22 cellular contexts compared by ENCODE assay signal in the genomic region with DNA sequence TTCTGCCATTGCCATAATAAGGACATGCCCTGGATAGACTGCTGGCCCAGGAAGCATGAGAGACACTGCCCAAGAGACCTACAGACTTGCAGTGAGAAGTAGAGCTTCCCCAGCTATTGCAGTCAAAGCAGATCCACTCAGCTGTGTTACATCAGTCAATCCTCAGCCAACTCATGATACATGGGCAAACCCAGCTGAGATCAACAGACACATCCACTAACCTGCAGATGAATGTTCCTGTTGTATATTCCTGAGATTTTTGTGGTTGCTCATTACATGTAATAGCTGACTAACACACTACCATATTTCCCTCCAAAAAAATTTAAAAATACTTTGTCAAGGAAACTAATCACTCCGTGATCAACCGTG.
DNase-seq lines count a peak whose midpoint lies in the region; ATAC-seq and TF ChIP-seq lines count a peak whose summit lies in the region.
"Had no signal": no experiment of that assay in that cellular context is flagged by ENCODE, and none has a peak within 500 bp of the region (broad histone marks: within the 10 kb centered on the region; RNA-seq: fewer than 3 reads in every experiment).

No MANE protein-coding gene starts in this region.

- H3K4me3 ChIP-seq in fibroblast of lung (replicated peaks in 1 of 4; ENCODE audit: control extremely low read depth in 1 of 4, insufficient read depth in 1 of 4, low read depth in 3 of 4, low read length in 4 of 4) (no peak overlapping the region), osteoblast (ENCODE audit: insufficient read depth, low read length) (no peak overlapping the region)
- H3K4me3 ChIP-seq: BLaER1, lung, skin epidermis had no signal

- H3K9me3 Mint-ChIP-seq in activated T-cell treated with anti-CD3 and anti-CD28 coated beads, Interleukin-2, amount 50 U/mL, for 24 hours = no peaks in the 10 kb centered on the region
- H3K9me3 Mint-ChIP-seq: activated T-helper 17 cell treated with anti-CD3 and anti-CD28 coated beads, Interleukin-2, amount 50 U/mL, for 72 hours; T-cell had no signal

- no peaks in the 10 kb centered on the region for H3K4me1 Mint-ChIP-seq in activated T-cell treated with anti-CD3 and anti-CD28 coated beads, Interleukin-2, amount 50 U/mL, for 24 hours (ENCODE audit: low read depth)
- H3K4me1 Mint-ChIP-seq: activated T-helper 17 cell treated with anti-CD3 and anti-CD28 coated beads, Interleukin-2, amount 50 U/mL, for 72 hours; T-cell had no signal

- H3K36me3 Mint-ChIP-seq in activated T-cell treated with anti-CD3 and anti-CD28 coated beads, Interleukin-2, amount 50 U/mL, for 24 hours (ENCODE audit: low read depth) = no peaks in the 10 kb centered on the region
- H3K36me3 Mint-ChIP-seq: T-cell had no signal

- H3K27ac ChIP-seq in fibroblast of lung (ENCODE audit: insufficient read depth, low read length) (no peak overlapping the region), osteoblast (ENCODE audit: low read depth, low read length) (no peak overlapping the region)
- H3K27ac ChIP-seq: BLaER1, skin epidermis had no signal

- H3K4me3 Mint-ChIP-seq in activated T-cell treated with anti-CD3 and anti-CD28 coated beads, Interleukin-2, amount 50 U/mL, for 24 hours = no peak overlapping the region
- H3K4me3 Mint-ChIP-seq: activated T-helper 17 cell treated with anti-CD3 and anti-CD28 coated beads, Interleukin-2, amount 50 U/mL, for 72 hours; T-cell; WTC11 had no signal

- no peaks in the 10 kb centered on the region for H3K79me2 ChIP-seq in fibroblast of lung (ENCODE audit: control insufficient read depth, insufficient read depth, low read length)
- no peaks in the 10 kb centered on the region for H3K79me2 ChIP-seq in osteoblast (ENCODE audit: insufficient read depth, low read length)

- H2AFZ ChIP-seq in fibroblast of lung (ENCODE audit: low read length) (no peak overlapping the region), osteoblast (ENCODE audit: low read length) (peak overlapping the region; percentile 43)

- no peaks in the 10 kb centered on the region for H3K27me3 Mint-ChIP-seq in activated T-cell treated with anti-CD3 and anti-CD28 coated beads, Interleukin-2, amount 50 U/mL, for 24 hours
- H3K27me3 Mint-ChIP-seq: activated T-helper 17 cell treated with anti-CD3 and anti-CD28 coated beads, Interleukin-2, amount 50 U/mL, for 72 hours had no signal

- H3K4me1 ChIP-seq in fibroblast of lung (ENCODE audit: control insufficient read depth, extremely low read depth, insufficient read depth, low read length) (no peaks in the 10 kb centered on the region), osteoblast (ENCODE audit: insufficient read depth, low read length) (peaks cover 10% of the 10 kb centered on the region)
- H3K4me1 ChIP-seq: BLaER1 had no signal

- no peaks in the 10 kb centered on the region for H3K27me3 ChIP-seq in fibroblast of lung (ENCODE audit: control insufficient read depth, insufficient read depth, low read length)
- H3K27me3 ChIP-seq in osteoblast (ENCODE audit: insufficient read depth, low read length) = no peaks in the 10 kb centered on the region
- H3K27me3 ChIP-seq: BLaER1 had no signal

- peak; percentile 74 for DNase-seq in ELR (ENCODE audit: low read depth)
- peak; percentile 15 for DNase-seq in RKO (ENCODE audit: low spot score)
- DNase-seq in fibroblast of lung (ENCODE audit: low read depth in 2 of 2) = peak; percentile 49 to 89
- no peak for DNase-seq in osteoblast (ENCODE audit: insufficient read length, low spot score, missing footprints)
- DNase-seq in SHP77 treated with DMSO at 0.1 percent for 48 hours (lab: John Stamatoyannopoulos, UW) = no peak
- DNase-seq in DMS114 treated with DMSO at 0.1 percent for 48 hours (lab: John Stamatoyannopoulos, UW; ENCODE audit: unreplicated experiment) = no peak
- no peak for DNase-seq in activated T-cell treated with anti-CD3 and anti-CD28 coated beads, Interleukin-2, amount 50 U/mL, for 24 hours
- DNase-seq: activated CD8-positive, alpha-beta memory T cell treated with anti-CD3 and anti-CD28 coated beads for 24 hours; cerebellar nuclear complex; NCI-H1105 treated with DMSO at 0.1 percent for 48 hours; NCI-H2171 treated with DMSO at 0.1 percent for 48 hours; NCI-H774; RPMI8226; stimulated activated CD4-positive, alpha-beta T cell treated with anti-CD3 and anti-CD28 coated beads, Interleukin-4, amount 100 ng/mL, for 24 hours; substantia nigra; T-cell had no signal

- no peak overlapping the region for H3K9ac ChIP-seq in fibroblast of lung (ENCODE audit: insufficient read depth, low read length)
- H3K9ac ChIP-seq: BLaER1 had no signal

- no peak overlapping the region for H3K27ac Mint-ChIP-seq in activated T-cell treated with anti-CD3 and anti-CD28 coated beads, Interleukin-2, amount 50 U/mL, for 24 hours
- H3K27ac Mint-ChIP-seq: activated T-helper 17 cell treated with anti-CD3 and anti-CD28 coated beads, Interleukin-2, amount 50 U/mL, for 72 hours; T-cell; WTC11 had no signal

- H4K20me1 ChIP-seq in fibroblast of lung (ENCODE audit: control insufficient read depth, extremely low read depth, insufficient read depth, low read length) = no peaks in the 10 kb centered on the region
- H4K20me1 ChIP-seq in osteoblast (ENCODE audit: insufficient read depth, low read length) = no peaks in the 10 kb centered on the region
- H4K20me1 ChIP-seq: BLaER1 had no signal

- H3K4me2 ChIP-seq in fibroblast of lung (ENCODE audit: extremely low read depth, insufficient read depth, low read length) = no peak overlapping the region
- no peak overlapping the region for H3K4me2 ChIP-seq in osteoblast (ENCODE audit: insufficient read depth, low read length)
- H3K4me2 ChIP-seq: BLaER1 had no signal

- no peaks in the 10 kb centered on the region for H3K9me3 ChIP-seq in fibroblast of lung (ENCODE audit: control insufficient read depth, insufficient read depth, low read depth, low read length)
- H3K9me3 ChIP-seq in osteoblast (ENCODE audit: low read depth, low read length) = no peaks in the 10 kb centered on the region
- H3K9me3 ChIP-seq: BLaER1 had no signal

- no peak for ATAC-seq in GM18861 (IDR thresholded peaks at IDR 0.05; ENCODE audit: unreplicated experiment)
- ATAC-seq: activated T-helper 17 cell treated with anti-CD3 and anti-CD28 coated beads, Interleukin-2, amount 50 U/mL, for 72 hours; T-cell; WTC11 had no signal

- H3K36me3 ChIP-seq in fibroblast of lung (ENCODE audit: control insufficient read depth, insufficient read depth, low read length) (no peaks in the 10 kb centered on the region), osteoblast (ENCODE audit: insufficient read depth, low read length) (no peaks in the 10 kb centered on the region)
- H3K36me3 ChIP-seq: BLaER1 had no signal

- no peak for TF ChIP-seq CTCF in fibroblast of lung (conservative IDR thresholded peaks at IDR 0.05 in 1 of 2, IDR thresholded peaks at IDR 0.05 in 1 of 2; ENCODE audit: low read depth in 1 of 2, low read length in 2 of 2)
- no peak for TF ChIP-seq CTCF in osteoblast (IDR thresholded peaks at IDR 0.05; ENCODE audit: extremely low read depth, low read depth, low read length)

Comparison
In these comparisons a context has a peak if more than half of its experiments do, and no peak if none do; other contexts are left out.
1. DNase-seq: peak in ELR (single experiment), RKO (single experiment) and fibroblast of lung (2 of 2); none in osteoblast (single experiment), SHP77 treated with DMSO at 0.1 percent for 48 hours (single experiment), DMS114 treated with DMSO at 0.1 percent for 48 hours (single experiment) and activated T-cell treated with anti-CD3 and anti-CD28 coated beads, Interleukin-2, amount 50 U/mL, for 24 hours (single experiment).